In genomic region chr2:174025271-174026121, GRCh38 we compare ENCODE assay signal across 8 cellular contexts.
DNase-seq lines count a peak whose midpoint lies in the region; ATAC-seq and TF ChIP-seq lines count a peak whose summit lies in the region.

No MANE protein-coding gene starts in this region.

- H3K4me3 ChIP-seq in left ventricle myocardium inferior (peak overlapping the region; percentile 37), gastrocnemius medialis (peak overlapping the region; percentile 6 to 52 (median 34))

- TF ChIP-seq CTCF in left ventricle myocardium inferior (IDR thresholded peaks at IDR 0.05; ENCODE audit: borderline replicate concordance) (no peak), gastrocnemius medialis (IDR thresholded peaks at IDR 0.05 in 4 of 5, conservative IDR thresholded peaks at IDR 0.05 in 1 of 5) (no peak)

- H3K9me3 ChIP-seq in left ventricle myocardium inferior (replicated peaks) = no peaks in the 10 kb centered on the region
- H3K9me3 ChIP-seq in gastrocnemius medialis = no peaks in the 10 kb centered on the region

- H3K27me3 ChIP-seq in left ventricle myocardium inferior (ENCODE audit: low read depth) = no peaks in the 10 kb centered on the region
- no peaks in the 10 kb centered on the region for H3K27me3 ChIP-seq in gastrocnemius medialis

- H3K27me3 Mint-ChIP-seq in activated T-helper 17 cell treated with anti-CD3 and anti-CD28 coated beads, Interleukin-2, amount 50 U/mL, for 72 hours = peaks cover 4% of the 10 kb centered on the region

- peaks cover 19% of the 10 kb centered on the region for H3K4me1 Mint-ChIP-seq in activated T-helper 17 cell treated with anti-CD3 and anti-CD28 coated beads, Interleukin-2, amount 50 U/mL, for 72 hours

- H3K9me3 Mint-ChIP-seq in activated T-helper 17 cell treated with anti-CD3 and anti-CD28 coated beads, Interleukin-2, amount 50 U/mL, for 72 hours = no peaks in the 10 kb centered on the region

- H3K27ac Mint-ChIP-seq in activated T-helper 17 cell treated with anti-CD3 and anti-CD28 coated beads, Interleukin-2, amount 50 U/mL, for 72 hours = no peak overlapping the region

- intact Hi-C loops in left ventricle myocardium inferior (cut with micrococcal nuclease) (loop anchor here (5.0 kb wide), 1 partner anchor 58 kb away; the partner anchor contains the start of gene SP3), gastrocnemius medialis (cut with DNase I; ENCODE audit: low total_unique reads) (loop anchor here (1.0 kb wide), 1 partner anchor 11 kb away; no protein-coding TSS in a partner anchor)

- ATAC-seq in activated T-helper 17 cell treated with anti-CD3 and anti-CD28 coated beads, Interleukin-2, amount 50 U/mL, for 72 hours (replicated peaks) = no peak
- peak; percentile 55 to 65 for ATAC-seq in gastrocnemius medialis
- ATAC-seq in HG02678 (IDR thresholded peaks at IDR 0.05; ENCODE audit: unreplicated experiment) = no peak
- no peak for ATAC-seq in GM19351 (IDR thresholded peaks at IDR 0.05; ENCODE audit: unreplicated experiment)
- no peak for ATAC-seq in esophagus mucosa

- TF ChIP-seq POLR2A in gastrocnemius medialis (IDR thresholded peaks at IDR 0.05) = peak in 1 of 2 donors; percentile 56

- H3K27ac ChIP-seq in left ventricle myocardium inferior (replicated peaks) (peak overlapping the region; percentile 94), gastrocnemius medialis (peak overlapping the region; percentile 95 to 99 (median 96))

- in situ Hi-C loops in gastrocnemius medialis (cut with MboI; ENCODE audit: low sequenced_read_pairs in 4 of 4) = loop anchor here in 2 of 4 donors (25.0 kb wide), 2 partner anchors 138 to 438 kb away; no protein-coding TSS in a partner anchor

- H3K4me1 ChIP-seq in left ventricle myocardium inferior (peaks cover 58% of the 10 kb centered on the region), gastrocnemius medialis (peaks cover 23 to 42% of the 10 kb centered on the region in 2 donors)

- H3K36me3 ChIP-seq in left ventricle myocardium inferior = no peaks in the 10 kb centered on the region
- no peaks in the 10 kb centered on the region for H3K36me3 ChIP-seq in gastrocnemius medialis

- H3K4me3 Mint-ChIP-seq in activated T-helper 17 cell treated with anti-CD3 and anti-CD28 coated beads, Interleukin-2, amount 50 U/mL, for 72 hours = peak overlapping the region; percentile 45

- DNase-seq in H4 (ENCODE audit: low spot score) (peak; percentile 18), left ventricle myocardium inferior (peak; percentile 84), gastrocnemius medialis (peak; percentile 88 to 91), NCI-H2227 (lab: John Stamatoyannopoulos, UW; ENCODE audit: unreplicated experiment) (no peak)

- peaks cover 6% of the 10 kb centered on the region for H3K36me3 Mint-ChIP-seq in activated T-helper 17 cell treated with anti-CD3 and anti-CD28 coated beads, Interleukin-2, amount 50 U/mL, for 72 hours (ENCODE audit: low read depth)

Comparison
In these comparisons a context has a peak if more than half of its experiments do, and no peak if none do; other contexts are left out.
1. ATAC-seq: peak in gastrocnemius medialis (2 of 2); none in activated T-helper 17 cell treated with anti-CD3 and anti-CD28 coated beads, Interleukin-2, amount 50 U/mL, for 72 hours (single experiment), HG02678 (single experiment), GM19351 (single experiment) and esophagus mucosa (single experiment).